8 cellular contexts compared by ENCODE assay signal in genomic region chr19:10625003-10625761, GRCh38. TPM values are rescaled to one million over a fixed set of nuclear protein-coding genes. Genes with fewer than 3 reads are reported as not detected.
DNase-seq lines count a peak whose midpoint lies in the region; ATAC-seq and TF ChIP-seq lines count a peak whose summit lies in the region.

Gene SLC44A2 (plus strand): TSS chr19:10625553. CDS start chr19:10625634, 81 bp downstream.

- peak within 1 kb of the TSS; percentile 50 to 90 for H3K27ac ChIP-seq in lung (ENCODE audit: low read depth in 1 of 2, low read length in 1 of 2)

- no peak for TF ChIP-seq CTCF in endothelial cell (IDR thresholded peaks at IDR 0.05; ENCODE audit: unreplicated experiment)
- no peak for TF ChIP-seq CTCF in lung (IDR thresholded peaks at IDR 0.05; ENCODE audit: control extremely low read depth, extremely low read depth)

- peak within 1 kb of the TSS; percentile 85 for H3K27ac Mint-ChIP-seq in activated CD8-positive, alpha-beta memory T cell treated with anti-CD3 and anti-CD28 coated beads, Interleukin-2, amount 10 ng/mL, durations not matched to agents 7 days and 5 days
- H3K27ac Mint-ChIP-seq in endothelial cell (ENCODE audit: unreplicated experiment): no peak within 1 kb of the TSS

- ATAC-seq in activated CD8-positive, alpha-beta memory T cell treated with anti-CD3 and anti-CD28 coated beads, Interleukin-2, amount 10 ng/mL, durations not matched to agents 7 days and 5 days: no peak
- ATAC-seq in lung (ENCODE audit: insufficient read depth, low FRiP score) (peak; percentile 87), GM21717 (IDR thresholded peaks at IDR 0.05; ENCODE audit: unreplicated experiment) (no peak)

- no peaks in the 10 kb centered on the region for H3K9me3 ChIP-seq in lung (ENCODE audit: control insufficient read depth in 2 of 2, insufficient read depth in 1 of 2, low read length in 1 of 2)

- DNase-seq in activated CD8-positive, alpha-beta memory T cell treated with anti-CD3 and anti-CD28 coated beads, Interleukin-2, amount 10 ng/mL, durations not matched to agents 7 days and 5 days: no peak
- no peak for DNase-seq in activated CD8-positive, alpha-beta memory T cell treated with anti-CD3 and anti-CD28 coated beads, Interleukin-2, amount 50 U/mL, for 4 hours
- peak; percentile 68 for DNase-seq in RKO (ENCODE audit: low spot score)
- peak; percentile 39 for DNase-seq in endothelial cell (ENCODE audit: low spot score)
- peak; percentile 85 for DNase-seq in lung (ENCODE audit: low spot score)
- DNase-seq in superior temporal gyrus (ENCODE audit: extremely low spot score): peak; percentile 72
- no peak for DNase-seq in effector CD8-positive, alpha-beta T cell (lab: John Stamatoyannopoulos, UW)

- peaks cover 0 to 13% of the 10 kb centered on the region in 2 donors for H3K4me1 ChIP-seq in lung (ENCODE audit: control insufficient read depth in 2 of 2, insufficient read depth in 2 of 2, low read length in 2 of 2)

- H3K9me3 Mint-ChIP-seq in activated CD8-positive, alpha-beta memory T cell treated with anti-CD3 and anti-CD28 coated beads, Interleukin-2, amount 10 ng/mL, durations not matched to agents 7 days and 5 days (ENCODE audit: low read depth): no peaks in the 10 kb centered on the region
- H3K9me3 Mint-ChIP-seq in endothelial cell (ENCODE audit: unreplicated experiment): no peaks in the 10 kb centered on the region

- no peak within 1 kb of the TSS for H3K4me3 Mint-ChIP-seq in activated CD8-positive, alpha-beta memory T cell treated with anti-CD3 and anti-CD28 coated beads, Interleukin-2, amount 10 ng/mL, durations not matched to agents 7 days and 5 days
- peak within 1 kb of the TSS; percentile 62 for H3K4me3 Mint-ChIP-seq in endothelial cell (ENCODE audit: unreplicated experiment)

- H3K36me3 ChIP-seq in lung (ENCODE audit: control insufficient read depth in 2 of 2, insufficient read depth in 2 of 2, low read length in 2 of 2): peaks cover 3 to 18% of the 10 kb centered on the region in 2 donors

- WGBS in lung, 2 donors: 28 to 43% methylated on average over 48 to 53 of the region's 53 CpGs

- CTCF ChIA-PET in activated CD8-positive, alpha-beta memory T cell treated with anti-CD3 and anti-CD28 coated beads, Interleukin-2, amount 10 ng/mL, durations not matched to agents 7 days and 5 days (lab: Charles Lee): interaction anchor here (1.0 kb wide), 1 partner anchor 19 kb away, joined by 4 read pairs; no protein-coding TSS in a partner anchor

- H3K4me1 Mint-ChIP-seq in activated CD8-positive, alpha-beta memory T cell treated with anti-CD3 and anti-CD28 coated beads, Interleukin-2, amount 10 ng/mL, durations not matched to agents 7 days and 5 days: peaks cover 20% of the 10 kb centered on the region
- peaks cover 11% of the 10 kb centered on the region for H3K4me1 Mint-ChIP-seq in endothelial cell (ENCODE audit: unreplicated experiment)

- no peaks in the 10 kb centered on the region for H3K27me3 ChIP-seq in lung (ENCODE audit: control insufficient read depth, insufficient read depth)

- H3K36me3 Mint-ChIP-seq in activated CD8-positive, alpha-beta memory T cell treated with anti-CD3 and anti-CD28 coated beads, Interleukin-2, amount 10 ng/mL, durations not matched to agents 7 days and 5 days: peaks cover 12% of the 10 kb centered on the region
- peaks cover 18% of the 10 kb centered on the region for H3K36me3 Mint-ChIP-seq in endothelial cell (ENCODE audit: low read depth, unreplicated experiment)

- no peaks in the 10 kb centered on the region for H3K27me3 Mint-ChIP-seq in activated CD8-positive, alpha-beta memory T cell treated with anti-CD3 and anti-CD28 coated beads, Interleukin-2, amount 10 ng/mL, durations not matched to agents 7 days and 5 days
- H3K27me3 Mint-ChIP-seq in endothelial cell (ENCODE audit: unreplicated experiment): peaks cover 6% of the 10 kb centered on the region

- H3K4me3 ChIP-seq in lung: peak within 1 kb of the TSS; percentile 71

RNA-seq across cellular contexts. Expression of gene SLC44A2, which starts in this region (rescaled TPM):
- total RNA-seq in activated CD8-positive, alpha-beta memory T cell treated with anti-CD3 and anti-CD28 coated beads, Interleukin-2, amount 10 ng/mL, durations not matched to agents 7 days and 5 days: 10 to 100 TPM; 83.4 to 86.8 TPM
- total RNA-seq in endothelial cell (ENCODE audit: unreplicated experiment) (272 TPM), lung (100 to 1,000 TPM; 115 to 173 TPM)
- 100 to 1,000 TPM in 1 of 2 donors, 10 to 100 TPM in 1; 83.6 to 122 TPM for polyA plus RNA-seq in lung

Comparison
In these comparisons a context has a peak if more than half of its experiments do, and no peak if none do; other contexts are left out.
1. DNase-seq: peak in RKO (single experiment), endothelial cell (single experiment), lung (single experiment) and superior temporal gyrus (single experiment); none in activated CD8-positive, alpha-beta memory T cell treated with anti-CD3 and anti-CD28 coated beads, Interleukin-2, amount 10 ng/mL, durations not matched to agents 7 days and 5 days (single experiment), activated CD8-positive, alpha-beta memory T cell treated with anti-CD3 and anti-CD28 coated beads, Interleukin-2, amount 50 U/mL, for 4 hours (single experiment) and effector CD8-positive, alpha-beta T cell (single experiment).